4 cellular contexts compared by ENCODE assay signal in the genomic region with DNA sequence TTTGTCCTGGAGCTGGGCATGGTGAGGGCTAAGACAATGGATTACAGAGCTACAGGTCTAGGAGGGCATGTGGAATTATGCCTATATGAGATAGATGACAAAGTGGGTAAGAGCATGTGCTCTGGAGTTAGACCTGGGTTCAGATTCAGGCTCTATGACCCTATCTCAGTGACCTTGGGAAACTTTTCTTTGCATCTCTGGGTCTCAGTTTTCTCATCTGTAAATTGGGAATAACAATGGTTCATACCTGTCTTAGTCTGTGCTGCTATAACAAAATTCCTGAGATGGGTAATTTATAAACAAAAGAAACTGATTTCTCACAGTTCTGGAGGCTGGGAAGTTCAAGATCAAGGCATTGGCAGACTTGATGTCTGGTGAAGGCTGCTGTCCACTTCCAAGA.
TF ChIP-seq lines count a peak whose summit lies in the region.

No MANE protein-coding gene starts in this region.

TF ChIP-seq in HepG2, 621 proteins besides CTCF, POLR2A, EP300 and RAD21:
- TF ChIP-seq TMF1 (CRISPR knock-in tag; IDR thresholded peaks at IDR 0.05; ENCODE audit: low read depth) (no peak), SIX4 (CRISPR knock-in tag; IDR thresholded peaks at IDR 0.05) (no peak), CHD4 (IDR thresholded peaks at IDR 0.05; ENCODE audit: borderline replicate concordance, low read length) (peak; percentile 25; the same call in 1 of the 2 replicates), ADNP (CRISPR knock-in tag; IDR thresholded peaks at IDR 0.05) (0 out of 2 replicates have a peak, but pooled peaks have one; percentile 49), KDM1A (CRISPR knock-in tag; IDR thresholded peaks at IDR 0.05) (0 out of 2 replicates have a peak, but pooled peaks have one; percentile 25), ZNF629 (CRISPR knock-in tag; conservative IDR thresholded peaks at IDR 0.05) (peak; percentile 94), ZMYM3 (CRISPR knock-in tag; IDR thresholded peaks at IDR 0.05) (peak; percentile 60; the same call in 1 of the 2 replicates), PLSCR1 (CRISPR knock-in tag; IDR thresholded peaks at IDR 0.05; ENCODE audit: borderline replicate concordance) (0 out of 2 replicates have a peak, but pooled peaks have one; percentile 42)
TF ChIP-seq in HepG2: peak in this region for 6.

TF ChIP-seq in IMR-90, 13 proteins besides CTCF, POLR2A, EP300 and RAD21:
- TF ChIP-seq FOS (IDR thresholded peaks at IDR 0.05; ENCODE audit: low read depth, low read length) (no peak), MAFK (IDR thresholded peaks at IDR 0.05; ENCODE audit: low read depth, low read length) (no peak), SMC3 (IDR thresholded peaks at IDR 0.05; ENCODE audit: low read depth, low read length) (no peak), NFE2L2 (IDR thresholded peaks at IDR 0.05; ENCODE audit: low read depth, low read length) (no peak), CHD1 (IDR thresholded peaks at IDR 0.05; ENCODE audit: low read depth, low read length) (no peak), MAZ (IDR thresholded peaks at IDR 0.05; ENCODE audit: borderline replicate concordance, low read depth, low read length) (no peak), MXI1 (IDR thresholded peaks at IDR 0.05; ENCODE audit: borderline replicate concordance, low read depth, low read length) (no peak)
TF ChIP-seq in IMR-90: peak in this region for 0.

TF ChIP-seq in K562, 482 proteins besides CTCF, POLR2A, EP300 and RAD21:
- TF ChIP-seq AFF1 (IDR thresholded peaks at IDR 0.05; ENCODE audit: low read depth in 1 of 2, partially characterized antibody in 2 of 2) = no peak
- peak; percentile 89 for TF ChIP-seq BCOR (IDR thresholded peaks at IDR 0.05)
- TF ChIP-seq CREB1 (IDR thresholded peaks at IDR 0.05) = no peak
- TF ChIP-seq CREB1 (CRISPR knock-in tag; IDR thresholded peaks at IDR 0.05) = no peak
- TF ChIP-seq ESRRA (IDR thresholded peaks at IDR 0.05; ENCODE audit: borderline replicate concordance, low read depth) = peak; percentile 32; the same call in 1 of the 2 replicates
- peak; percentile 93 for TF ChIP-seq RBM25 (IDR thresholded peaks at IDR 0.05; ENCODE audit: low read depth, low read length, severe bottlenecking)
- peak; percentile 48; the same call in 1 of the 2 replicates for TF ChIP-seq ADNP (tag; IDR thresholded peaks at IDR 0.05)
- peak; percentile 34 to 73; a peak in 3 of 4 replicates for TF ChIP-seq KDM1A (IDR thresholded peaks at IDR 0.05)

TF ChIP-seq in GM12891, 5 proteins besides CTCF, POLR2A, EP300 and RAD21:
- no peak for TF ChIP-seq PAX5 (IDR thresholded peaks at IDR 0.05; ENCODE audit: insufficient read depth, low read length, severe bottlenecking)
- no peak for TF ChIP-seq POU2F2 (IDR thresholded peaks at IDR 0.05; ENCODE audit: low read depth, low read length)
- TF ChIP-seq SPI1 (IDR thresholded peaks at IDR 0.05; ENCODE audit: low read depth, low read length) = no peak
- no peak for TF ChIP-seq TAF1 (IDR thresholded peaks at IDR 0.05; ENCODE audit: low read depth, low read length)
- no peak for TF ChIP-seq POLR2AphosphoS5 (IDR thresholded peaks at IDR 0.05; ENCODE audit: low read depth, low read length)
